Comparison of ENCODE assay signal across 24 cellular contexts in genomic region chr12:3267690-3268089, GRCh38.
"Had no signal": no experiment of that assay in that cellular context is flagged by ENCODE, and none has a peak within 500 bp of the region (broad histone marks: within the 10 kb centered on the region; RNA-seq: fewer than 3 reads in every experiment).

No MANE protein-coding gene starts in this region.

- FAIRE-seq: endometrium, islet of Langerhans, pancreas, small intestine had no signal

- H3K36me3 ChIP-seq: neutrophil, pancreas, right lobe of liver, thyroid gland had no signal

- ATAC-seq: effector memory CD8-positive, alpha-beta T cell; left colon; natural killer cell; pancreas; right lobe of liver; stimulated activated naive CD8-positive, alpha-beta T cell treated with anti-CD3 and anti-CD28 coated beads, Interleukin-15, amount 100 ng/mL, for 72 hours had no signal

- H3K4me3 Mint-ChIP-seq: effector memory CD8-positive, alpha-beta T cell; memory B cell; natural killer cell; stimulated activated naive CD8-positive, alpha-beta T cell treated with anti-CD3 and anti-CD28 coated beads, Interleukin-15, amount 100 ng/mL, for 72 hours had no signal

- H3K4me1 Mint-ChIP-seq: natural killer cell; stimulated activated naive CD8-positive, alpha-beta T cell treated with anti-CD3 and anti-CD28 coated beads, Interleukin-15, amount 100 ng/mL, for 72 hours had no signal

- H3K27ac Mint-ChIP-seq: effector memory CD8-positive, alpha-beta T cell; memory B cell; natural killer cell; stimulated activated naive CD8-positive, alpha-beta T cell treated with anti-CD3 and anti-CD28 coated beads, Interleukin-15, amount 100 ng/mL, for 72 hours had no signal

- H3K4me1 ChIP-seq: esophagus squamous epithelium, pancreas, suprapubic skin had no signal

- H3K36me3 Mint-ChIP-seq: memory B cell, natural killer cell had no signal

- DNase-seq: effector memory CD8-positive, alpha-beta T cell; erythroblast; esophagus squamous epithelium; foreskin melanocyte; glutamatergic neuron; left colon; natural killer cell; pancreas; retina; right lobe of liver; small intestine; stimulated activated CD4-positive, alpha-beta T cell treated with anti-CD3 and anti-CD28 coated beads, Interleukin-15, amount 100 ng/mL, for 24 hours; stimulated activated CD4-positive, alpha-beta T cell treated with anti-CD3 and anti-CD28 coated beads, Interleukin-4, amount 100 ng/mL, for 1 hour; stimulated activated CD8-positive, alpha-beta memory T cell treated with anti-CD3 and anti-CD28 coated beads, Interleukin-4, amount 100 ng/mL, for 48 hours; stimulated activated naive CD4-positive, alpha-beta T cell; stimulated activated naive CD8-positive, alpha-beta T cell treated with anti-CD3 and anti-CD28 coated beads, Interleukin-15, amount 100 ng/mL, for 72 hours; thyroid gland had no signal

- H3K9me3 Mint-ChIP-seq: effector memory CD8-positive, alpha-beta T cell; memory B cell; natural killer cell; stimulated activated naive CD8-positive, alpha-beta T cell treated with anti-CD3 and anti-CD28 coated beads, Interleukin-15, amount 100 ng/mL, for 72 hours had no signal

- H3K9me3 ChIP-seq: esophagus squamous epithelium, neutrophil, pancreas, right lobe of liver, suprapubic skin, thyroid gland had no signal

- H3K27me3 ChIP-seq: esophagus squamous epithelium, pancreas, right lobe of liver, suprapubic skin, thyroid gland had no signal

- H3K27ac ChIP-seq: coronary artery, esophagus squamous epithelium, neutrophil, pancreas, right lobe of liver, suprapubic skin, thyroid gland had no signal

- H3K4me3 ChIP-seq: coronary artery, esophagus squamous epithelium, lung, pancreas, right lobe of liver, suprapubic skin, thyroid gland had no signal
